In genomic region chr6:33208089-33208967, GRCh38 we compare ENCODE assay signal across 1 cellular context.
TF ChIP-seq lines count a peak whose summit lies in the region.

TSS of gene RING1 (plus strand) at chr6:33208500. CDS start at chr6:33208823, 323 bp downstream.

TF ChIP-seq in K562, 482 proteins besides CTCF, POLR2A, EP300 and RAD21 (continued from another document and continues in another):
- peak; percentile 95 for TF ChIP-seq ARID4B (CRISPR knock-in tag; IDR thresholded peaks at IDR 0.05)
- TF ChIP-seq KDM4B (IDR thresholded peaks at IDR 0.05; ENCODE audit: borderline replicate concordance in 2 of 2, low read depth in 1 of 2) = peak in 1 of 2 experiments; percentile 97; a peak in 2 of 4 replicates
- peak; percentile 73 for TF ChIP-seq ETV1 (tag; conservative IDR thresholded peaks at IDR 0.05; ENCODE audit: low read depth)
- no peak for TF ChIP-seq CHD1 (IDR thresholded peaks at IDR 0.05; ENCODE audit: low read length)
- no peak; a peak in 2 of 4 replicates for TF ChIP-seq FOXK2 (conservative IDR thresholded peaks at IDR 0.05 in 1 of 2, IDR thresholded peaks at IDR 0.05 in 1 of 2; ENCODE audit: low read depth in 2 of 2)
- peak in 1 of 2 experiments; percentile 83; a peak in 2 of 4 replicates for TF ChIP-seq ZNF639 (CRISPR knock-in tag; conservative IDR thresholded peaks at IDR 0.05 in 1 of 2, IDR thresholded peaks at IDR 0.05 in 1 of 2)
- 0 out of 2 replicates have a peak, but pooled peaks have one; percentile 29 for TF ChIP-seq NCOR1 (IDR thresholded peaks at IDR 0.05)
- TF ChIP-seq ZC3H4 (CRISPR knock-in tag; IDR thresholded peaks at IDR 0.05; ENCODE audit: borderline replicate concordance) = peak; percentile 59; the same call in 1 of the 2 replicates
- peak; percentile 90 for TF ChIP-seq ZBTB40 (IDR thresholded peaks at IDR 0.05)
- no peak for TF ChIP-seq ZBTB40 (CRISPR knock-in tag; IDR thresholded peaks at IDR 0.05)
- TF ChIP-seq ZBTB12 (CRISPR knock-in tag; IDR thresholded peaks at IDR 0.05) = peak; percentile 97
- TF ChIP-seq THAP12 (CRISPR knock-in tag; IDR thresholded peaks at IDR 0.05) = peak; percentile 95
- TF ChIP-seq RB1 (IDR thresholded peaks at IDR 0.05; ENCODE audit: low read depth) = peak; percentile 98
- TF ChIP-seq MYC (IDR thresholded peaks at IDR 0.05; ENCODE audit: low read depth, low read length) = peak; percentile 74
- peak; percentile 74; the same call in 1 of the 2 replicates for TF ChIP-seq MYC (CRISPR knock-in tag; IDR thresholded peaks at IDR 0.05; ENCODE audit: borderline replicate concordance, low read depth)
- 0 out of 2 replicates have a peak, but pooled peaks have one; percentile 19 for TF ChIP-seq NFRKB (IDR thresholded peaks at IDR 0.05; ENCODE audit: low read depth)
- TF ChIP-seq CGGBP1 (CRISPR knock-in tag; IDR thresholded peaks at IDR 0.05) = peak; percentile 63
- no peak for TF ChIP-seq TSC22D4 (tag; IDR thresholded peaks at IDR 0.05)
- TF ChIP-seq HLTF (IDR thresholded peaks at IDR 0.05) = 0 out of 2 replicates have a peak, but pooled peaks have one; percentile 53
- peak; percentile 82 to 96 (median 91) for TF ChIP-seq YY1 (IDR thresholded peaks at IDR 0.05; ENCODE audit: borderline replicate concordance in 1 of 3, control insufficient read depth in 1 of 3, extremely low read depth in 1 of 3, insufficient read depth in 3 of 3, insufficient read length in 1 of 3, insufficient replicate concordance in 2 of 3, low read depth in 1 of 3, low read length in 2 of 3)
- 0 out of 2 replicates have a peak, but pooled peaks have one; percentile 24 for TF ChIP-seq ZNF3 (CRISPR knock-in tag; IDR thresholded peaks at IDR 0.05)
- no peak for TF ChIP-seq FOXJ3 (CRISPR knock-in tag; IDR thresholded peaks at IDR 0.05)
- TF ChIP-seq NRF1 (conservative IDR thresholded peaks at IDR 0.05 in 1 of 2, IDR thresholded peaks at IDR 0.05 in 1 of 2) = peak; percentile 58 to 62; a peak in 3 of 4 replicates
- TF ChIP-seq NR3C1 (CRISPR knock-in tag; IDR thresholded peaks at IDR 0.05) = peak; percentile 9; the same call in 1 of the 2 replicates
- TF ChIP-seq MITF (IDR thresholded peaks at IDR 0.05) = 0 out of 2 replicates have a peak, but pooled peaks have one; percentile 42
- TF ChIP-seq PHB (CRISPR knock-in tag; IDR thresholded peaks at IDR 0.05) = peak; percentile 69; the same call in 1 of the 2 replicates
- peak; percentile 89 for TF ChIP-seq HINFP (tag; conservative IDR thresholded peaks at IDR 0.05; ENCODE audit: low read depth)
- peak in 1 of 2 experiments; percentile 47; a peak in 1 of 4 replicates for TF ChIP-seq KDM1A (IDR thresholded peaks at IDR 0.05)
- no peak for TF ChIP-seq ZNF431 (CRISPR knock-in tag; IDR thresholded peaks at IDR 0.05)
- TF ChIP-seq THAP7 (CRISPR knock-in tag; IDR thresholded peaks at IDR 0.05) = 0 out of 2 replicates have a peak, but pooled peaks have one; percentile 60
- peak; percentile 86 for TF ChIP-seq RBBP5 (IDR thresholded peaks at IDR 0.05; ENCODE audit: borderline replicate concordance, insufficient read depth, low read length, poor library complexity, severe bottlenecking)
- TF ChIP-seq PRPF4 (IDR thresholded peaks at IDR 0.05; ENCODE audit: insufficient read depth, low read depth, low read length, poor library complexity, severe bottlenecking) = peak; percentile 37
